In the genomic region with DNA sequence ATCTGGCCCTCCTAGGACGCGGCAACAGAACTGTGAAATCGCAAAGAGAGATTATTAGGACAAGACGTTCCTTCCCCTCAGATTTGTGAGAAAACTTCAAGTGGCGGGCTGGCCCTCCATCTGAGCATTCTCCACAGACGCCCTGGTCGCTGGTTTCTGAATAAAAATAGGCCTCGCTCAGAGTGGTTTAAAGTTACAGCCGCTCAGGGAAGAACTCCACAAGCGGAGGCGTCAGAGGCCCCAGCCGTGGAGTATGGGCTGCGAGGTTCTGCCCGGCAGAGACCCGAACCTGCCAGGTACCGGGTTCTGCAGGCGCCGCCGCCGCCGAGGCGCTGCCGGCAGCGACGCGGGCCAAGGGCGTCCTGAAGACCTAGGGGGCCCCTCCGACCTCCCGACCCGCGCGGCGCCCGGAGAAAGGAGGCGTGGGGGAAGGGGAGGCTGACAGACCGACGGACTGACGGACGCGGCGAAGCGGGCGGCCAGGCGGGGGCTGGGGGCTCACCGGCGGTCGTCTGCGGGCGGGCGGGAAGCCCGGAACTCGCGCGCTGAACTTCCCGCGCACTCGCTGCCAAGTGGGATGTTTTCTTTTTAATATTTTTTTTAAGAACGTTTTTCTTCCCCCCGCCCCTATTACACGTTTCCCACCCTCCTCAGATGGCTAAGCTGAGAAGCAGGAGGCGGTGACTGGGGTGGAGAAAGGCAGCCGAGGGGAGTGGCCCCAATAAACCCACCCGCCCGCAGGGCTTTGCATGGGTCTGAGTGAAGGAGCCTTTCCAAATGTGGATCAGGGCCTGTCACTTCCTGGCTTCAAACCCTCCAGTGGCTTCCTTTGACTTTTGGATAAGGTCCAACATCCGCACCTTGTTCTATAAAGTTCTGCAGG, we compare ENCODE assay signal across 8 cellular contexts. TPM values are rescaled to one million over a fixed set of nuclear protein-coding genes. Genes with fewer than 3 reads are reported as not detected.
DNase-seq lines count a peak whose midpoint lies in the region; ATAC-seq and TF ChIP-seq lines count a peak whose summit lies in the region.

A gene (minus strand): TSS at position 574 of the 883 bp plus-strand sequence. CDS start 770 bp downstream, outside the sequence.

- TF ChIP-seq CTCF in colonic mucosa (IDR thresholded peaks at IDR 0.05) (no peak), lower lobe of right lung (IDR thresholded peaks at IDR 0.05) (no peak), uterus (IDR thresholded peaks at IDR 0.05) (no peak), GM10248 (IDR thresholded peaks at IDR 0.05; ENCODE audit: control extremely low read depth, extremely low read depth, low read depth, missing control alignments) (no peak)

- CTCF ChIA-PET in GM10248 (lab: Yijun Ruan, JAX), result no interaction called here

- ATAC-seq in lower lobe of right lung, result peak; percentile 89
- no peak for ATAC-seq in activated CD4-positive, CD25-positive, alpha-beta regulatory T cell treated with anti-CD3 and anti-CD28 coated beads, Interleukin-2, amount 50 U/mL, for 24 hours

- H3K4me3 ChIP-seq in colonic mucosa (peak within 1 kb of the TSS; percentile 34), lower lobe of right lung (peak within 1 kb of the TSS; percentile 58), uterus (peak within 1 kb of the TSS; percentile 22 to 60)

- H3K9me3 ChIP-seq in colonic mucosa (no peaks in the 10 kb centered on the region), lower lobe of right lung (no peaks in the 10 kb centered on the region), uterus (no peaks in the 10 kb centered on the region)

- H3K27me3 ChIP-seq in colonic mucosa (no peaks in the 10 kb centered on the region), lower lobe of right lung (ENCODE audit: low read depth) (no peaks in the 10 kb centered on the region), uterus (no peaks in the 10 kb centered on the region)

- no peak within 1 kb of the TSS for H3K9ac ChIP-seq in colonic mucosa (ENCODE audit: low read depth in 2 of 2, low read length in 2 of 2)

- POLR2A ChIA-PET in GM10248 (lab: Yijun Ruan, JAX), result no interaction called here

- intact Hi-C loops in colonic mucosa (cut with DNase I), result no loop called here
- intact Hi-C loops in lower lobe of right lung (cut with DNase I), result no loop called here
- intact Hi-C loops in uterus (cut with DNase I; ENCODE audit: low total_unique reads), result no loop called here

- H3K27ac ChIP-seq in colonic mucosa (no peak within 1 kb of the TSS), lower lobe of right lung (no peak within 1 kb of the TSS), uterus (peak within 1 kb of the TSS; percentile 73)

- H3K36me3 ChIP-seq in colonic mucosa (no peaks in the 10 kb centered on the region), lower lobe of right lung (no peaks in the 10 kb centered on the region), uterus (no peaks in the 10 kb centered on the region)

- TF ChIP-seq POLR2A in uterus (IDR thresholded peaks at IDR 0.05), result peak in 1 of 2 donors; percentile 19

- peak; percentile 65 for DNase-seq in NCI-H82 (lab: John Stamatoyannopoulos, UW)
- DNase-seq in NCI-H82 treated with DMSO at 0.1 percent for 48 hours (lab: John Stamatoyannopoulos, UW; ENCODE audit: unreplicated experiment), result no peak
- peak; percentile 22 for DNase-seq in colonic mucosa
- DNase-seq in lower lobe of right lung, result peak; percentile 45
- DNase-seq in uterus, result peak; percentile 36 to 37
- DNase-seq in GM10248 (ENCODE audit: extremely low spot score), result no peak
- DNase-seq in SIG-M5 (lab: John Stamatoyannopoulos, UW), result no peak

- H3K4me1 ChIP-seq in colonic mucosa, result no peaks in the 10 kb centered on the region
- no peaks in the 10 kb centered on the region for H3K4me1 ChIP-seq in lower lobe of right lung
- H3K4me1 ChIP-seq in uterus, result peaks cover 0 to under 1% of the 10 kb centered on the region in 2 donors

RNA-seq across cellular contexts. Expression of the gene that starts here (rescaled TPM):
- under 1 TPM; 0.12 to 0.32 TPM for total RNA-seq in colonic mucosa
- total RNA-seq in lower lobe of right lung, result 0.56 TPM
- 10 to 100 TPM in 1 of 4 donors, 1 to 10 TPM in 1, under 1 TPM in 2; 0.26 to 54.0 (median 1.9) TPM for total RNA-seq in uterus

Comparison
In these comparisons a context has a peak if more than half of its experiments do, and no peak if none do; other contexts are left out.
1. DNase-seq: peak in NCI-H82 (single experiment) and uterus (2 of 2); none in NCI-H82 treated with DMSO at 0.1 percent for 48 hours (single experiment), GM10248 (single experiment) and SIG-M5 (single experiment).
2. Peak in DNase-seq and H3K4me3 ChIP-seq in colonic mucosa; RNA of the gene not detected or under 1 TPM.
3. Peak in DNase-seq, ATAC-seq and H3K4me3 ChIP-seq in lower lobe of right lung; RNA of the gene not detected or under 1 TPM.
4. H3K27ac ChIP-seq: peak in uterus (2 of 2); none in colonic mucosa (single experiment) and lower lobe of right lung (single experiment).
5. Peak in every context shown above with its lines, with median percentiles within 50 percentile points of each other: H3K4me3 ChIP-seq.